ENCODE assay signal across 27 cellular contexts in genomic region chr6:168182908-168183612, GRCh38.
DNase-seq lines count a peak whose midpoint lies in the region; FAIRE-seq and TF ChIP-seq lines count a peak whose summit lies in the region.
"Had no signal": no experiment of that assay in that cellular context is flagged by ENCODE, and none has a peak within 500 bp of the region (broad histone marks: within the 10 kb centered on the region; RNA-seq: fewer than 3 reads in every experiment).

No MANE protein-coding gene starts in this region.

- peaks cover 3% of the 10 kb centered on the region for H3K36me3 Mint-ChIP-seq in neural progenitor cell

- H3F3A ChIP-seq in neural progenitor cell (ENCODE audit: low read depth): peaks cover 15% of the 10 kb centered on the region

- intact Hi-C loops in cardiac septum (cut with DNase I): no loop called here

- no peak overlapping the region for H3K9ac ChIP-seq in neural progenitor cell

- FAIRE-seq in bronchial epithelial cell (lab: Jason Lieb, UNC): peak; percentile 43
- FAIRE-seq: A204.1, HepG2, K562 had no signal

- peaks cover 36% of the 10 kb centered on the region for H3K27me3 Mint-ChIP-seq in neural progenitor cell (ENCODE audit: insufficient read depth, low read depth)

- H3K4me1 Mint-ChIP-seq in neural progenitor cell: peaks cover 40% of the 10 kb centered on the region
- H3K4me1 Mint-ChIP-seq: B cell had no signal

- peaks cover 13% of the 10 kb centered on the region for H3K9me3 Mint-ChIP-seq in neural progenitor cell
- H3K9me3 Mint-ChIP-seq: CD4-positive, alpha-beta T cell had no signal

- TF ChIP-seq CTCF in right atrium auricular region (IDR thresholded peaks at IDR 0.05): no peak
- TF ChIP-seq CTCF in bronchial epithelial cell (IDR thresholded peaks at IDR 0.05; ENCODE audit: insufficient read depth, low read length, severe bottlenecking): no peak
- no peak for TF ChIP-seq CTCF in neural progenitor cell (IDR thresholded peaks at IDR 0.05)

- H3K27ac ChIP-seq in right atrium auricular region (no peak overlapping the region), neural progenitor cell (no peak overlapping the region)
- H3K27ac ChIP-seq: HL-60, Peyer's patch, SJSA1 had no signal

- no peaks in the 10 kb centered on the region for H3K27me3 ChIP-seq in right atrium auricular region
- H3K27me3 ChIP-seq in bronchial epithelial cell (ENCODE audit: control insufficient read depth, insufficient read depth, low read length): peaks cover 2% of the 10 kb centered on the region
- H3K27me3 ChIP-seq in neural progenitor cell: peaks cover 70% of the 10 kb centered on the region
- H3K27me3 ChIP-seq: MG63, Peyer's patch, SJSA1 had no signal

- H3K4me3 Mint-ChIP-seq in neural progenitor cell: peak overlapping the region; percentile 53
- H3K4me3 Mint-ChIP-seq: B cell; CD4-positive, alpha-beta T cell had no signal

- no peaks in the 10 kb centered on the region for H3K36me3 ChIP-seq in right atrium auricular region
- no peaks in the 10 kb centered on the region for H3K36me3 ChIP-seq in bronchial epithelial cell (ENCODE audit: control insufficient read depth, insufficient read depth, low read length)
- no peaks in the 10 kb centered on the region for H3K36me3 ChIP-seq in neural progenitor cell
- H3K36me3 ChIP-seq: MG63, Peyer's patch, SJSA1 had no signal

- H3K4me2 ChIP-seq in neural progenitor cell: peak overlapping the region; percentile 41

- no peak overlapping the region for H3K27ac Mint-ChIP-seq in neural progenitor cell
- H3K27ac Mint-ChIP-seq: B cell; CD4-positive, alpha-beta T cell had no signal

- H4K20me1 ChIP-seq in neural progenitor cell (ENCODE audit: low read depth): peaks cover 8% of the 10 kb centered on the region

- H3K4me3 ChIP-seq in right atrium auricular region: no peak overlapping the region
- no peak overlapping the region for H3K4me3 ChIP-seq in bronchial epithelial cell (ENCODE audit: low read depth, low read length)
- no peak overlapping the region for H3K4me3 ChIP-seq in neural progenitor cell
- H3K4me3 ChIP-seq: K562, MG63, Peyer's patch, SJSA1 had no signal

- DNase-seq in cardiac septum (ENCODE audit: low spot score) (peak; percentile 63), right atrium auricular region (ENCODE audit: low spot score) (no peak), bronchial epithelial cell (ENCODE audit: low read depth) (no peak), neural progenitor cell (ENCODE audit: low spot score) (no peak), hepatic stellate cell (ENCODE audit: low spot score) (no peak), NCI-H1436 treated with DMSO at 0.1 percent for 48 hours (lab: John Stamatoyannopoulos, UW) (no peak), ecto neural progenitor cell (ENCODE audit: low spot score) (no peak)
- DNase-seq in stimulated activated CD4-positive, alpha-beta T cell treated with anti-CD3 and anti-CD28 coated beads, Interleukin-2, amount 100 ng/mL, for 48 hours: no peak
- DNase-seq: CD4-positive, alpha-beta T cell; COR-L47; DMS 273 treated with DMSO at 0.1 percent for 48 hours; DMS79 treated with DMSO at 0.1 percent for 48 hours; HCEC 1CT; MG63; NCI-H1092 treated with DMSO at 0.1 percent for 48 hours; NCI-H146; NCI-H2029 treated with DMSO at 0.1 percent for 48 hours; NCI-H2171; NCI-H345; NCI-H524 treated with DMSO at 0.1 percent for 48 hours had no signal

- H3K4me1 ChIP-seq in right atrium auricular region (no peaks in the 10 kb centered on the region), neural progenitor cell (peaks cover 38% of the 10 kb centered on the region)
- H3K4me1 ChIP-seq: Peyer's patch, SJSA1 had no signal

- H3K9me3 ChIP-seq in right atrium auricular region (no peaks in the 10 kb centered on the region), neural progenitor cell (ENCODE audit: low read depth) (no peaks in the 10 kb centered on the region)
- H3K9me3 ChIP-seq: MG63, Peyer's patch, SJSA1 had no signal

- H2AFZ ChIP-seq in neural progenitor cell (replicated peaks): no peak overlapping the region

- H3K79me2 ChIP-seq in neural progenitor cell (ENCODE audit: low read depth): no peaks in the 10 kb centered on the region
